Comparison of ENCODE assay signal across 29 cellular contexts in the genomic region with DNA sequence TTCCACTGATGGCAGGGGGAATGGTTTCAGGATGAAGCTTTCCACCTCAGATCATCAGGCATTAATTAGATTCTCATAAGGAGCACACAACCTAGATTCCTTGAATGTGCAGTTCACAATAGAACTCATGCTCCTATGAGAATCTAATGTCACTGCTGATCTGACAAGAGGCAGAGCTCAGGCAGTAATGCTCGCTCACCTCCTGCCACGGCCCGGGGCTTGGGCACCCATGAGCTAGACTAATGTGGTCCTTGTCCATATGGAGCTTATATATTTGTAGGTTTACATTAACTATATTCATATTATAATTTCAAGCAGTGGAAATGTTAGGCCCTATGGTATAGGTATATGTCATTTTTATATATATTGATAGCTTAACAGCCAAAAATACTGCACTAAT. TPM values are rescaled to one million over a fixed set of nuclear protein-coding genes. Genes with fewer than 3 reads are reported as not detected.
"Had no signal": no experiment of that assay in that cellular context is flagged by ENCODE, and none has a peak within 500 bp of the region (broad histone marks: within the 10 kb centered on the region; RNA-seq: fewer than 3 reads in every experiment).

No MANE protein-coding gene starts in this region.

- H3K27ac ChIP-seq: stomach, suprapubic skin, testis, thoracic aorta, thyroid gland, tibial artery, tibial nerve, transverse colon, upper lobe of left lung, upper lobe of right lung, uterus, vagina had no signal

- ATAC-seq: stimulated activated effector memory CD8-positive, alpha-beta T cell treated with anti-CD3 and anti-CD28 coated beads, Interleukin-12 subunit alpha, Interleukin-12 subunit beta, amount 100 ng/mL, for 72 hours; stimulated activated memory B cell treated with anti-CD40 and anti-IgM and Interleukin-4, amounts not matched to agents 10 μg/mL and 1 μg/mL and 100 μg/mL, for 72 hours; stimulated activated naive B cell treated with anti-CD40 and anti-IgM and Interleukin-4, amounts not matched to agents 10 μg/mL and 1 μg/mL and 100 μg/mL, for 72 hours; stimulated activated naive CD8-positive, alpha-beta T cell treated with anti-CD3 and anti-CD28 coated beads, Interleukin-15, amount 100 ng/mL, for 72 hours; stimulated activated naive CD8-positive, alpha-beta T cell treated with anti-CD3 and anti-CD28 coated beads, Interleukin-15, Interleukin-2, amounts not matched to agents 100 U/mL and 50 U/mL, for 24 hours; upper lobe of right lung had no signal

- H3K9me3 Mint-ChIP-seq: stimulated activated effector memory CD8-positive, alpha-beta T cell treated with anti-CD3 and anti-CD28 coated beads, Interleukin-12 subunit alpha, Interleukin-12 subunit beta, amount 100 ng/mL, for 72 hours; stimulated activated naive CD8-positive, alpha-beta T cell treated with anti-CD3 and anti-CD28 coated beads, Interleukin-15, amount 100 ng/mL, for 72 hours; stimulated activated naive CD8-positive, alpha-beta T cell treated with anti-CD3 and anti-CD28 coated beads, Interleukin-15, Interleukin-2, amounts not matched to agents 100 ng/mL and 50 ng/mL, for 24 hours; type B pancreatic cell had no signal

- H3K27me3 ChIP-seq: stomach, suprapubic skin, testis, thyroid gland, tibial artery, tibial nerve, transverse colon, upper lobe of left lung, upper lobe of right lung, uterus, vagina had no signal

- H3K9me3 ChIP-seq: stomach, suprapubic skin, testis, thoracic aorta, thyroid gland, tibial artery, tibial nerve, transverse colon, upper lobe of left lung, upper lobe of right lung, uterus, vagina had no signal

- H3K4me1 ChIP-seq: stomach, suprapubic skin, testis, thyroid gland, tibial artery, tibial nerve, transverse colon, upper lobe of left lung, upper lobe of right lung, uterus, vagina had no signal

- H3K27ac Mint-ChIP-seq: stimulated activated effector memory CD8-positive, alpha-beta T cell treated with anti-CD3 and anti-CD28 coated beads, Interleukin-12 subunit alpha, Interleukin-12 subunit beta, amount 100 ng/mL, for 72 hours; stimulated activated naive B cell treated with anti-CD40 and anti-IgM and Interleukin-4, amounts not matched to agents 10 μg/mL and 1 μg/mL and 100 μg/mL, for 72 hours; stimulated activated naive CD8-positive, alpha-beta T cell treated with anti-CD3 and anti-CD28 coated beads, Interleukin-15, amount 100 ng/mL, for 72 hours; stimulated activated naive CD8-positive, alpha-beta T cell treated with anti-CD3 and anti-CD28 coated beads, Interleukin-15, Interleukin-2, amounts not matched to agents 100 ng/mL and 50 ng/mL, for 24 hours; type B pancreatic cell had no signal

- H3K4me3 Mint-ChIP-seq: stimulated activated effector memory CD8-positive, alpha-beta T cell treated with anti-CD3 and anti-CD28 coated beads, Interleukin-12 subunit alpha, Interleukin-12 subunit beta, amount 100 ng/mL, for 72 hours; stimulated activated memory B cell treated with anti-CD40 and anti-IgM and Interleukin-4, amounts not matched to agents 10 μg/mL and 1 μg/mL and 100 μg/mL, for 72 hours; stimulated activated naive B cell treated with anti-CD40 and anti-IgM and Interleukin-4, amounts not matched to agents 10 μg/mL and 1 μg/mL and 100 μg/mL, for 72 hours; stimulated activated naive CD8-positive, alpha-beta T cell treated with anti-CD3 and anti-CD28 coated beads, Interleukin-15, Interleukin-2, amounts not matched to agents 100 ng/mL and 50 ng/mL, for 24 hours; type B pancreatic cell had no signal

- H3K27me3 Mint-ChIP-seq: stimulated activated memory B cell treated with anti-CD40 and anti-IgM and Interleukin-4, amounts not matched to agents 10 μg/mL and 1 μg/mL and 100 μg/mL, for 72 hours; stimulated activated naive B cell treated with anti-CD40 and anti-IgM and Interleukin-4, amounts not matched to agents 10 μg/mL and 1 μg/mL and 100 μg/mL, for 72 hours; stimulated activated naive CD8-positive, alpha-beta T cell treated with anti-CD3 and anti-CD28 coated beads, Interleukin-15, amount 100 ng/mL, for 72 hours; stimulated activated naive CD8-positive, alpha-beta T cell treated with anti-CD3 and anti-CD28 coated beads, Interleukin-15, Interleukin-2, amounts not matched to agents 100 ng/mL and 50 ng/mL, for 24 hours; type B pancreatic cell had no signal

- H3K36me3 Mint-ChIP-seq: type B pancreatic cell had no signal

- H3K4me3 ChIP-seq: stomach, suprapubic skin, testis, thoracic aorta, thyroid gland, tibial artery, tibial nerve, transverse colon, upper lobe of left lung, upper lobe of right lung, uterus, vagina had no signal

- FAIRE-seq: urothelium cell line had no signal

- DNase-seq: stimulated activated CD4-positive, alpha-beta T cell treated with anti-CD3 and anti-CD28 coated beads, Interleukin-2, amount 100 ng/mL, for 48 hours; stimulated activated CD4-positive, alpha-beta T cell treated with anti-CD3 and anti-CD28 coated beads, Interleukin-4, amount 100 ng/mL, for 1 hour; stimulated activated CD4-positive, alpha-beta T cell treated with anti-CD3 and anti-CD28 coated beads, Interleukin-4, amount 100 ng/mL, for 24 hours; stimulated activated CD4-positive, alpha-beta T cell treated with anti-CD3 and anti-CD28 coated beads, Interleukin-4, amount 100 ng/mL, for 4 hours; stimulated activated CD8-positive, alpha-beta memory T cell treated with anti-CD3 and anti-CD28 coated beads, Interleukin-4, amount 100 ng/mL, for 48 hours; stimulated activated naive B cell treated with anti-CD40 and anti-IgM and Interleukin-4, amounts not matched to agents 10 μg/mL and 1 μg/mL and 100 μg/mL, for 72 hours; stimulated activated naive CD4-positive, alpha-beta T cell; stimulated activated naive CD4-positive, alpha-beta T cell treated with Interleukin-2 at 50 U/mL for 16 hours; stimulated activated naive CD8-positive, alpha-beta T cell treated with anti-CD3 and anti-CD28 coated beads, Interleukin-15, amount 100 ng/mL, for 72 hours; stimulated activated naive CD8-positive, alpha-beta T cell treated with anti-CD3 and anti-CD28 coated beads, Interleukin-15, Interleukin-2, amounts not matched to agents 100 U/mL and 50 U/mL, for 24 hours; stomach; substantia nigra; testis; thyroid gland; tibial artery; transverse colon; trophoblast cell; upper lobe of right lung; uterus had no signal

- H3K36me3 ChIP-seq: thyroid gland, transverse colon, upper lobe of left lung, upper lobe of right lung, uterus had no signal

RNA-seq across cellular contexts. Expression of a gene that starts 32.6 kb away (rescaled TPM):
- total RNA-seq: thoracic aorta, vagina had no signal
